ENCODE assay signal across 20 cellular contexts in the genomic region with DNA sequence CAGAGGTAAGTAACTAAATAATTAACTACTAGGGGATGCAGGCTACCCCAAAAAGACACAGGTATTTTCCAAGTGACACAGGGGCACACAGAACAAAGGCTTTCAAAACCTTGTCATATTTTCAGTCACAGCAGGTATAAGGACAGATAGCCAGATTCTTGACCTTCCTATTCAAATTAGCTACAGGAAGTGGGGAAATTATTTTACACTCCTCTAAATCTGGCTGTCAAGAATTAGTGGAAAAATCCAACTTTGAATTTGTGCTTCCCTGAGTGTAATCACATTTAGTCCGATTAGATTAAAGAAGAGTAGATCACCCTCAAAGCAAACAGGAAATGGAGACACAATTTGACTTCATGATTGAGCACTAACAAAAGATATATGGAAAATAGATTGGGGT.
DNase-seq lines count a peak whose midpoint lies in the region; ATAC-seq and TF ChIP-seq lines count a peak whose summit lies in the region.
"Had no signal": no experiment of that assay in that cellular context is flagged by ENCODE, and none has a peak within 500 bp of the region (broad histone marks: within the 10 kb centered on the region; RNA-seq: fewer than 3 reads in every experiment).

No MANE protein-coding gene starts in this region.

- H2BK12ac ChIP-seq in mesenchymal stem cell (ENCODE audit: low read length in 2 of 2) = no peak overlapping the region

- H2AFZ ChIP-seq in mammary epithelial cell (ENCODE audit: low read depth, low read length) (peak overlapping the region; percentile 50), mesenchymal stem cell (ENCODE audit: low read depth, low read length) (no peak overlapping the region)

- H2BK15ac ChIP-seq in mesenchymal stem cell (ENCODE audit: low read depth, poor library complexity, severe bottlenecking) = no peak overlapping the region

- 71% methylated on average over 1 of the region's 1 CpG for WGBS in mammary epithelial cell (ENCODE audit: low coverage, missing lambda C conversion rate)
- WGBS in mesenchymal stem cell = no CpG with 5 or more reads among the region's 1 CpG
- 73% methylated on average over 1 of the region's 1 CpG for WGBS in urinary bladder

- no peak overlapping the region for H2BK120ac ChIP-seq in mesenchymal stem cell (ENCODE audit: low read depth, low read length)

- CTCF ChIA-PET in HEK293 (lab: Yijun Ruan, JAX) (interaction anchor here (2.0 kb wide), 1 partner anchor 66 kb away, joined by 6 read pairs; no protein-coding TSS in a partner anchor), mammary epithelial cell (lab: Charles Lee; ENCODE audit: low non-redundant PET) (no interaction called here)

- H3K79me1 ChIP-seq in mesenchymal stem cell (replicated peaks; ENCODE audit: low read length, poor library complexity, severe bottlenecking) = no peaks in the 10 kb centered on the region

- BruUV-seq in mammary epithelial cell (replicated peaks; lab: Mats Ljungman, UMichigan) = no TSS peak

- peak overlapping the region; percentile 55 for H3K4me2 ChIP-seq in mammary epithelial cell (ENCODE audit: insufficient read depth, low read depth, low read length)
- H3K4me2 ChIP-seq in mesenchymal stem cell (ENCODE audit: low read length, poor library complexity, severe bottlenecking) = no peak overlapping the region

- TF ChIP-seq CTCF in HEK293 (tag by site-specific recombination; IDR thresholded peaks at IDR 0.05) (no peak), mammary epithelial cell (conservative IDR thresholded peaks at IDR 0.05 in 1 of 2, IDR thresholded peaks at IDR 0.05 in 1 of 2; ENCODE audit: extremely low read depth in 1 of 2, insufficient read depth in 1 of 2, low read depth in 1 of 2, low read length in 2 of 2) (no peak)

- in situ Hi-C loops in mammary epithelial cell (cut with MboI; ENCODE audit: low sequenced_read_pairs in 2 of 2) = no loop called here

- no peak overlapping the region for H2AK5ac ChIP-seq in mesenchymal stem cell (ENCODE audit: low read length, severe bottlenecking)

- no peak overlapping the region for H3K4me3 ChIP-seq in HEK293 (ENCODE audit: low read depth, low read length)
- no peak overlapping the region for H3K4me3 ChIP-seq in mammary epithelial cell (replicated peaks in 1 of 3; ENCODE audit: insufficient read depth in 1 of 3, low read depth in 2 of 3, low read length in 3 of 3)
- no peak overlapping the region for H3K4me3 ChIP-seq in mesenchymal stem cell (ENCODE audit: insufficient read depth in 1 of 2, low read depth in 1 of 2, low read length in 2 of 2)
- no peak overlapping the region for H3K4me3 ChIP-seq in urinary bladder (ENCODE audit: low read depth, low read length)
- H3K4me3 ChIP-seq: body of pancreas, thoracic aorta had no signal

- intact Hi-C loops in mammary epithelial cell (cut with micrococcal nuclease) = no loop called here

- no peaks in the 10 kb centered on the region for H3K79me2 ChIP-seq in mammary epithelial cell (ENCODE audit: insufficient read depth, low read length)

- no peak overlapping the region for H3K14ac ChIP-seq in mesenchymal stem cell (ENCODE audit: low read length in 2 of 2)

- H3K4me1 ChIP-seq in HEK293 (ENCODE audit: control insufficient read depth, insufficient read depth, low read length) (peaks cover 30% of the 10 kb centered on the region), mammary epithelial cell (ENCODE audit: insufficient read depth, low read length) (peaks cover 31% of the 10 kb centered on the region), mesenchymal stem cell (ENCODE audit: control insufficient read depth, insufficient read depth, low read depth, low read length) (no peaks in the 10 kb centered on the region), urinary bladder (ENCODE audit: insufficient read depth) (no peaks in the 10 kb centered on the region)

- no peak overlapping the region for H4K91ac ChIP-seq in mesenchymal stem cell (ENCODE audit: low read length)

- POLR2A ChIA-PET in HEK293 (lab: Yijun Ruan, JAX) = no interaction called here

- H3K36me3 ChIP-seq in HEK293 (ENCODE audit: control insufficient read depth in 2 of 2, insufficient read depth in 1 of 2, low read length in 2 of 2) (no peaks in the 10 kb centered on the region), mammary epithelial cell (ENCODE audit: insufficient read depth, low read length) (no peaks in the 10 kb centered on the region), mesenchymal stem cell (ENCODE audit: control insufficient read depth in 1 of 2, insufficient read depth in 2 of 2, low read depth in 1 of 2, low read length in 2 of 2) (no peaks in the 10 kb centered on the region), urinary bladder (ENCODE audit: insufficient read depth) (no peaks in the 10 kb centered on the region)
- H3K36me3 ChIP-seq: thoracic aorta had no signal

- H3K9me3 ChIP-seq in HEK293 (ENCODE audit: control insufficient read depth, insufficient read depth, low read depth, low read length) (no peaks in the 10 kb centered on the region), mammary epithelial cell (replicated peaks; ENCODE audit: insufficient read depth, low read length) (no peaks in the 10 kb centered on the region), mesenchymal stem cell (ENCODE audit: control insufficient read depth, low read length) (no peaks in the 10 kb centered on the region)
- H3K9me3 ChIP-seq: body of pancreas, thoracic aorta had no signal

- H3K18ac ChIP-seq in mesenchymal stem cell (ENCODE audit: low read depth in 1 of 2, low read length in 2 of 2) = no peak overlapping the region

- dilution Hi-C loops in mammary epithelial cell (cut with HindIII; ENCODE audit: low sequenced_read_pairs) = no loop called here

- H3K27me3 ChIP-seq in mammary epithelial cell (ENCODE audit: insufficient read depth, low read length) (no peaks in the 10 kb centered on the region), mesenchymal stem cell (ENCODE audit: control insufficient read depth in 1 of 2, insufficient read depth in 1 of 2, low read length in 2 of 2) (peaks cover 0 to under 1% of the 10 kb centered on the region in 2 experiments)
- H3K27me3 ChIP-seq: body of pancreas had no signal

- H4K8ac ChIP-seq in mesenchymal stem cell (ENCODE audit: low read length) = no peak overlapping the region

- DNase-seq in mammary epithelial cell (no peak), mesenchymal stem cell (no peak)
- DNase-seq: activated CD4-positive, alpha-beta T cell treated with anti-CD3 and anti-CD28 coated beads for 4 hours; activated CD8-positive, alpha-beta memory T cell treated with anti-CD3 and anti-CD28 coated beads for 24 hours; activated T-cell treated with anti-CD3 and anti-CD28 coated beads, Interleukin-2, amount 50 U/mL, for 1 hour; Calu3; glutamatergic neuron; NCI-H187; NCI-H2171; NCI-H510A; stimulated activated naive CD4-positive, alpha-beta T cell had no signal

- no peaks in the 10 kb centered on the region for H4K20me1 ChIP-seq in mammary epithelial cell (ENCODE audit: insufficient read depth, low read length)

- H3K23ac ChIP-seq in mesenchymal stem cell (ENCODE audit: low read length in 2 of 2) = no peak overlapping the region

- H3K27ac ChIP-seq in HEK293 (ENCODE audit: extremely low read depth, low read depth, low read length) (no peak overlapping the region), mammary epithelial cell (ENCODE audit: insufficient read depth, low read depth, low read length) (no peak overlapping the region), mesenchymal stem cell (ENCODE audit: low read length, poor library complexity, severe bottlenecking) (no peak overlapping the region), urinary bladder (ENCODE audit: low read depth) (peak overlapping the region; percentile 38)
- H3K27ac ChIP-seq: body of pancreas, epithelial cell of prostate, thoracic aorta had no signal

- no peak overlapping the region for H3K9ac ChIP-seq in mammary epithelial cell (ENCODE audit: insufficient read depth, low read length)
- H3K9ac ChIP-seq in mesenchymal stem cell (ENCODE audit: low read length) = peak overlapping the region; percentile 9

- ATAC-seq in GM18870 (IDR thresholded peaks at IDR 0.05; ENCODE audit: unreplicated experiment) = no peak
- ATAC-seq in GM19351 (IDR thresholded peaks at IDR 0.05; ENCODE audit: unreplicated experiment) = no peak
- no peak for ATAC-seq in GM21786 (IDR thresholded peaks at IDR 0.05; ENCODE audit: unreplicated experiment)
- ATAC-seq: HepG2 had no signal

- no peak overlapping the region for H3K4ac ChIP-seq in mesenchymal stem cell (ENCODE audit: low read depth in 1 of 2, low read length in 2 of 2)

- no peak overlapping the region for H2BK5ac ChIP-seq in mesenchymal stem cell (ENCODE audit: low read depth, low read length, poor library complexity, severe bottlenecking)

TF ChIP-seq in HEK293, 187 proteins besides CTCF, POLR2A, EP300 and RAD21:
- TF ChIP-seq ZNF76 (tag by site-specific recombination; IDR thresholded peaks at IDR 0.05; ENCODE audit: borderline replicate concordance, low read depth) (no peak), ZNF707 (tag by site-specific recombination; IDR thresholded peaks at IDR 0.05) (peak; percentile 64)
